In the genomic region with DNA sequence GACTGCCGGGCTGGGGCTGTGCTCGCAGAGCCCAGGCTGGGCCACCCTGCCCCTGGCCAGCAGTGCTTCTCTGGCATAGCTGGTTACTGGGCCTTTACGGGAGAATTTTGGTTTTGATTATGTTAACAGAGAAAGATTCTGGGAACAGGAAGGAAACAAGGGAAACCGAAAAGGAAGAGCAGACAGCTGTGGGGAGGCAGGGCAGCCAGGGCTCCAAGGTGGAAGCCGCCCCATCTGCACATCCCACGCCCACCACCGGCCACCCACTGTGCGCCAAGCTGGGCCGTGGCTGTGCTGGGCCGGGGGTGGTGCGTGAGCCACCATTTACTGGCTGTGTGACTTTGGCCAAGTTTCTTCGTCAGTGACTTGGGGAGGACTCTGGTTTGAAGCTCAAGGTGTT, we compare ENCODE assay signal across 8 cellular contexts. TPM values are rescaled to one million over a fixed set of nuclear protein-coding genes. Genes with fewer than 3 reads are reported as not detected.
DNase-seq lines count a peak whose midpoint lies in the region; FAIRE-seq and TF ChIP-seq lines count a peak whose summit lies in the region.

No MANE protein-coding gene starts in this region.

- H3K9ac ChIP-seq in Loucy (ENCODE audit: low read depth, low read length, poor library complexity, severe bottlenecking) = peak overlapping the region; percentile 94
- H3K9ac ChIP-seq in endothelial cell of umbilical vein (replicated peaks; ENCODE audit: extremely low read depth, insufficient read depth, low read length) = peak overlapping the region; percentile 18

- DNase-seq in GM12892 (ENCODE audit: insufficient read length) (no peak), endothelial cell of umbilical vein (ENCODE audit: low read depth, low spot score) (peak; percentile 40), sigmoid colon (no peak), NCI-H526 (lab: John Stamatoyannopoulos, UW) (no peak), NCI-H146 treated with DMSO at 0.1 percent for 48 hours (lab: John Stamatoyannopoulos, UW; ENCODE audit: unreplicated experiment) (no peak), GM20000 (ENCODE audit: low spot score) (no peak)
- DNase-seq in effector CD4-positive, alpha-beta T cell = no peak

- no peaks in the 10 kb centered on the region for H3K9me1 ChIP-seq in endothelial cell of umbilical vein (replicated peaks; ENCODE audit: control insufficient read depth, extremely low read depth, insufficient read depth, low read length)

- POLR2A ChIA-PET in endothelial cell of umbilical vein (lab: Charles Lee) = interaction anchor here (2.9 kb wide), 1 partner anchor 15 kb away, joined by 13 read pairs; no protein-coding TSS in a partner anchor

- 35 to 76% methylated on average over 12 of the region's 12 CpGs for WGBS in sigmoid colon, 2 donors

- TF ChIP-seq POLR2A in GM12892 (IDR thresholded peaks at IDR 0.05; ENCODE audit: low read depth, low read length) = no peak
- TF ChIP-seq POLR2A in endothelial cell of umbilical vein (IDR thresholded peaks at IDR 0.05; ENCODE audit: low read depth, low read length) = no peak
- no peak for TF ChIP-seq POLR2A in sigmoid colon (IDR thresholded peaks at IDR 0.05)

- H3K9me3 ChIP-seq in Loucy (ENCODE audit: insufficient read depth, low read depth, low read length) = no peaks in the 10 kb centered on the region
- H3K9me3 ChIP-seq in endothelial cell of umbilical vein (replicated peaks; ENCODE audit: control insufficient read depth, insufficient read depth, low read length) = no peaks in the 10 kb centered on the region
- H3K9me3 ChIP-seq in sigmoid colon = no peaks in the 10 kb centered on the region

- no peaks in the 10 kb centered on the region for H3K27me3 ChIP-seq in Loucy (ENCODE audit: insufficient read depth, low read length, poor library complexity, severe bottlenecking)
- no peaks in the 10 kb centered on the region for H3K27me3 ChIP-seq in endothelial cell of umbilical vein (ENCODE audit: control insufficient read depth in 2 of 2, insufficient read depth in 2 of 2, low read length in 2 of 2)
- H3K27me3 ChIP-seq in sigmoid colon = no peaks in the 10 kb centered on the region

- CTCF ChIA-PET in endothelial cell of umbilical vein (lab: Charles Lee) = interaction anchor here (1.0 to 4.5 kb wide), 6 partner anchors 9 to 49 kb away, joined by 3 to 34 read pairs (median 6); no protein-coding TSS in a partner anchor

- H3K27ac ChIP-seq in endothelial cell of umbilical vein (ENCODE audit: insufficient read depth, low read depth, low read length) = no peak overlapping the region
- H3K27ac ChIP-seq in sigmoid colon = peak overlapping the region; percentile 56 to 72 (median 60)

- BruUV-seq in endothelial cell of umbilical vein (replicated peaks; lab: Mats Ljungman, UMichigan) = TSS peak; percentile 10

- intact Hi-C loops in endothelial cell of umbilical vein (cut with micrococcal nuclease) = loop anchor here (1.0 to 5.0 kb wide), 3 partner anchors 19 to 276 kb away; partner anchors contain the start of gene FAM193A
- intact Hi-C loops in sigmoid colon (cut with DNase I) = no loop called here

- no peak for TF ChIP-seq EP300 in sigmoid colon (IDR thresholded peaks at IDR 0.05)

- H3K4me1 ChIP-seq in Loucy (ENCODE audit: insufficient read depth, low read length, poor library complexity, severe bottlenecking) = peaks cover 69% of the 10 kb centered on the region
- H3K4me1 ChIP-seq in endothelial cell of umbilical vein (ENCODE audit: control insufficient read depth, extremely low read depth, insufficient read depth, low read length) = peaks cover 24% of the 10 kb centered on the region
- H3K4me1 ChIP-seq in sigmoid colon = peaks cover 0 to 29% (median 22%) of the 10 kb centered on the region in 4 donors

- H3K4me2 ChIP-seq in Loucy (ENCODE audit: low read depth, low read length, poor library complexity, severe bottlenecking) (peak overlapping the region; percentile 81), endothelial cell of umbilical vein (ENCODE audit: insufficient read depth, low read length) (peak overlapping the region; percentile 59)

- TF ChIP-seq CTCF in Loucy (conservative IDR thresholded peaks at IDR 0.05; ENCODE audit: low read length) (no peak), endothelial cell of umbilical vein (IDR thresholded peaks at IDR 0.05; ENCODE audit: extremely low read depth in 1 of 2, insufficient read depth in 1 of 2, low read depth in 1 of 2, low read length in 2 of 2) (no peak), sigmoid colon (IDR thresholded peaks at IDR 0.05) (no peak), GM20000 (IDR thresholded peaks at IDR 0.05; ENCODE audit: extremely low read depth, missing control alignments) (no peak)

- FAIRE-seq in GM12892 (lab: Jason Lieb, UNC) = peak; percentile 46
- peak; percentile 84 for FAIRE-seq in endothelial cell of umbilical vein (lab: Jason Lieb, UNC)

- no peaks in the 10 kb centered on the region for H3K36me3 ChIP-seq in Loucy (ENCODE audit: insufficient read depth, low read length)
- H3K36me3 ChIP-seq in endothelial cell of umbilical vein (ENCODE audit: control insufficient read depth in 2 of 2, extremely low read depth in 1 of 2, insufficient read depth in 2 of 2, low read length in 2 of 2) = no peaks in the 10 kb centered on the region
- no peaks in the 10 kb centered on the region for H3K36me3 ChIP-seq in sigmoid colon

- dilution Hi-C loops in endothelial cell of umbilical vein (cut with MboI; ENCODE audit: extremely low pct_ligation_motif_present, low sequenced_read_pairs) = no loop called here

- H4K20me1 ChIP-seq in Loucy (ENCODE audit: insufficient read depth, low read length, poor library complexity, severe bottlenecking) (peaks cover 36% of the 10 kb centered on the region), endothelial cell of umbilical vein (replicated peaks; ENCODE audit: control insufficient read depth, extremely low read depth, insufficient read depth, low read length) (no peaks in the 10 kb centered on the region)

- H2AFZ ChIP-seq in Loucy (ENCODE audit: low read length) = no peak overlapping the region
- H2AFZ ChIP-seq in endothelial cell of umbilical vein (ENCODE audit: low read depth, low read length) = no peak overlapping the region

- H3K79me2 ChIP-seq in Loucy (ENCODE audit: insufficient read depth, low read length) = peaks cover 59% of the 10 kb centered on the region
- H3K79me2 ChIP-seq in endothelial cell of umbilical vein (ENCODE audit: control insufficient read depth, insufficient read depth, low read length) = peaks cover 58% of the 10 kb centered on the region

- peaks cover 4% of the 10 kb centered on the region; the same call in 1 of the 2 replicates for H3F3A ChIP-seq in Loucy (ENCODE audit: low read depth)

- peak overlapping the region; percentile 86 for H3K4me3 ChIP-seq in Loucy (ENCODE audit: low read length, poor library complexity, severe bottlenecking)
- peak overlapping the region; percentile 7 to 57 (median 39) for H3K4me3 ChIP-seq in endothelial cell of umbilical vein (replicated peaks in 1 of 3; ENCODE audit: insufficient read depth in 1 of 3, low read depth in 1 of 3, low read length in 3 of 3)
- peak overlapping the region in 3 of 4 donors; percentile 23 to 33 (median 23) for H3K4me3 ChIP-seq in sigmoid colon

- no peaks in the 10 kb centered on the region for H3K9me2 ChIP-seq in Loucy (replicated peaks; ENCODE audit: low read depth, low read length)

TF ChIP-seq in endothelial cell of umbilical vein, 7 proteins besides CTCF, POLR2A, EP300 and RAD21:
- TF ChIP-seq GATA2 (IDR thresholded peaks at IDR 0.05; ENCODE audit: insufficient read depth, insufficient read length, low read depth, low read length) (no peak), POLR2AphosphoS5 (IDR thresholded peaks at IDR 0.05; ENCODE audit: insufficient read depth, low read depth, low read length) (peak; percentile 28)

RNA-seq across cellular contexts. Expression of gene SH3BP2, which starts 20.1 kb away (rescaled TPM):
- 27.8 TPM for polyA plus RNA-seq in GM12892 (2012; ENCODE audit: missing spikeins)
- 69.2 and 73.1 TPM in 2 replicates for total RNA-seq in endothelial cell of umbilical vein
- 62.9 and 73.9 TPM in 2 replicates for polyA plus RNA-seq in endothelial cell of umbilical vein
- polyA plus RNA-seq in endothelial cell of umbilical vein (2011; cell fraction: cytosol; rRNA removed) = 21.9 and 32.7 TPM in 2 replicates
- polyA plus RNA-seq in endothelial cell of umbilical vein (2011; cell fraction: nucleus; rRNA removed) = 220 and 232 TPM in 2 replicates
- polyA plus RNA-seq in endothelial cell of umbilical vein (2012) = 24.3 and 30.0 TPM in 2 replicates
- polyA minus RNA-seq in endothelial cell of umbilical vein = 149 and 192 TPM in 2 replicates
- 7.4 TPM for polyA minus RNA-seq in endothelial cell of umbilical vein (2011; cell fraction: cytosol; rRNA and poly(A)+ RNA removed)
- polyA minus RNA-seq in endothelial cell of umbilical vein (2011; cell fraction: nucleus; rRNA and poly(A)+ RNA removed) = 74.5 and 84.1 TPM in 2 replicates
- 10 to 100 TPM; 18.4 to 49.3 (median 24.2) TPM for total RNA-seq in sigmoid colon
- 10 to 100 TPM; 18.6 to 82.4 (median 35.6) TPM for polyA plus RNA-seq in sigmoid colon

RNA-seq across cellular contexts. Expression of gene ADD1, which starts 30.7 kb away (rescaled TPM):
- polyA plus RNA-seq in GM12892 (2012; ENCODE audit: missing spikeins) = 77.1 TPM
- total RNA-seq in endothelial cell of umbilical vein = 280 and 305 TPM in 2 replicates
- 219 and 240 TPM in 2 replicates for polyA plus RNA-seq in endothelial cell of umbilical vein
- 224 and 238 TPM in 2 replicates for polyA plus RNA-seq in endothelial cell of umbilical vein (2011; cell fraction: cytosol; rRNA removed)
- polyA plus RNA-seq in endothelial cell of umbilical vein (2011; cell fraction: nucleus; rRNA removed) = 419 and 491 TPM in 2 replicates
- polyA plus RNA-seq in endothelial cell of umbilical vein (2012) = 207 and 220 TPM in 2 replicates
- 189 and 232 TPM in 2 replicates for polyA minus RNA-seq in endothelial cell of umbilical vein
- 23.2 TPM for polyA minus RNA-seq in endothelial cell of umbilical vein (2011; cell fraction: cytosol; rRNA and poly(A)+ RNA removed)
- 162 and 211 TPM in 2 replicates for polyA minus RNA-seq in endothelial cell of umbilical vein (2011; cell fraction: nucleus; rRNA and poly(A)+ RNA removed)
- 100 to 1,000 TPM; 166 to 378 (median 183) TPM for total RNA-seq in sigmoid colon
- 100 to 1,000 TPM; 113 to 162 (median 120) TPM for polyA plus RNA-seq in sigmoid colon

RNA-seq across cellular contexts. Expression of gene TNIP2, which starts 56.8 kb away (rescaled TPM):
- 35.5 TPM for polyA plus RNA-seq in GM12892 (2012; ENCODE audit: missing spikeins)
- total RNA-seq in endothelial cell of umbilical vein (49.0 and 52.1 TPM in 2 replicates), sigmoid colon (10 to 100 TPM; 56.3 to 68.8 (median 66.9) TPM)
- polyA plus RNA-seq in endothelial cell of umbilical vein (37.7 and 40.4 TPM in 2 replicates), sigmoid colon (10 to 100 TPM; 51.7 to 65.0 (median 51.8) TPM)
- 36.9 and 45.5 TPM in 2 replicates for polyA plus RNA-seq in endothelial cell of umbilical vein (2011; cell fraction: cytosol; rRNA removed)
- 77.9 and 79.6 TPM in 2 replicates for polyA plus RNA-seq in endothelial cell of umbilical vein (2011; cell fraction: nucleus; rRNA removed)
- 38.1 and 44.1 TPM in 2 replicates for polyA plus RNA-seq in endothelial cell of umbilical vein (2012)
- polyA minus RNA-seq in endothelial cell of umbilical vein = 26.4 and 28.3 TPM in 2 replicates
- polyA minus RNA-seq in endothelial cell of umbilical vein (2011; cell fraction: cytosol; rRNA and poly(A)+ RNA removed) = 8.7 TPM
- 12.2 and 25.3 TPM in 2 replicates for polyA minus RNA-seq in endothelial cell of umbilical vein (2011; cell fraction: nucleus; rRNA and poly(A)+ RNA removed)

Comparison
In these comparisons a context has a peak if more than half of its experiments do, and no peak if none do; other contexts are left out.
1. H3K4me3 ChIP-seq: peak in every context shown above with its lines; median percentile 86 in Loucy; 39 in endothelial cell of umbilical vein; 23 in sigmoid colon.